ENCODE assay signal across 14 cellular contexts in the genomic region with DNA sequence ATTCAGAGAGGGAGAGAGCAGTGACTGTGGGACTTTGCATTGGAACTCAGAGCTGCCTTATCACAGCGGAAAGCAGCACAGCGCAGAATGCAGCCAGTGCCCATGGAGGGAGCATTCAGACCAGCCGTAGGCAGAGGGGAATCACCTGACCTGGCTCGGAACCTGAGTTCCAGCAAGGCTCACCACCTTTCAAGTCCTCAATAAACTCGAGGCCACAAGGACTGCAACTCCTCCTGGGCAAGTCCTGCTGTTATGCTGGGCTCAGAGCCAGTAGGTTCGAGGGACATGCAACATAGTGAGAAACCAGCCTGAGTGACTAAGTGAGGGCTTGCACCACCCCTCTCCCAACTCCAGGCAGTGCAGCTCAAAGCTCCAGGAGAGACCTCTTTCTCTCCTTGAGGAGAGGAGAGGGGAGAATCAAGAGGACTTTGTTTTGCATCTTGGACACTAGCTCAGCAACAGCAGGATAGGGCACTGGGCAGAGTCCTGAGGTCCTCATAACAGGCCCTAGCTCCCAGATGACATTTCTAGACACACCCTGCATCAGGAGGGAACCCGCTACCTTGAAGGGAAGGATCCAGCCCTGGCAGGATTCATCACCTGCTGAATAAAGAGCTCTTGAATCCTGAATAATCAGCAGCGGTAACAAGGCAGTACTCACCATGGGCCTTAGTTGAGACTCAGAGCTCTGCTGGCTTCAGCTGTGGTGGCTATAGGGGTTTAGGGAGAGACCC.
DNase-seq lines count a peak whose midpoint lies in the region; ATAC-seq and TF ChIP-seq lines count a peak whose summit lies in the region.
"Had no signal": no experiment of that assay in that cellular context is flagged by ENCODE, and none has a peak within 500 bp of the region (broad histone marks: within the 10 kb centered on the region; RNA-seq: fewer than 3 reads in every experiment).

No MANE protein-coding gene starts in this region.

- H3K79me2 ChIP-seq in GM23248 (ENCODE audit: insufficient read depth): no peaks in the 10 kb centered on the region
- H3K79me2 ChIP-seq in mammary epithelial cell (ENCODE audit: insufficient read depth, low read length): no peaks in the 10 kb centered on the region
- no peaks in the 10 kb centered on the region for H3K79me2 ChIP-seq in smooth muscle cell (ENCODE audit: low read depth)

- peaks cover 7% of the 10 kb centered on the region for H3K9me3 ChIP-seq in GM23248 (ENCODE audit: low read depth)
- peaks cover 6% of the 10 kb centered on the region for H3K9me3 ChIP-seq in mammary epithelial cell (replicated peaks; ENCODE audit: insufficient read depth, low read length)
- no peaks in the 10 kb centered on the region for H3K9me3 ChIP-seq in smooth muscle cell (replicated peaks; ENCODE audit: low read depth)
- H3K9me3 ChIP-seq: SJCRH30 had no signal

- 52 to 60% methylated on average over 8 of the region's 8 CpGs for WGBS in GM23248 (ENCODE audit: low coverage in 1 of 2, low lambda C conversion rate in 2 of 2, missing lambda C conversion rate in 2 of 2), 2 experiments
- WGBS in mammary epithelial cell (ENCODE audit: low coverage, missing lambda C conversion rate): 66% methylated on average over 8 of the region's 8 CpGs
- 71% methylated on average over 8 of the region's 8 CpGs for WGBS in smooth muscle cell (ENCODE audit: low lambda C conversion rate)

- ATAC-seq in GM21737 (IDR thresholded peaks at IDR 0.05; ENCODE audit: unreplicated experiment): no peak
- ATAC-seq in HG03342 (IDR thresholded peaks at IDR 0.05; ENCODE audit: unreplicated experiment): no peak

- H3K4me1 ChIP-seq in GM23248 (ENCODE audit: insufficient read depth): peaks cover 10% of the 10 kb centered on the region
- H3K4me1 ChIP-seq in mammary epithelial cell (ENCODE audit: insufficient read depth, low read length): peaks cover 6% of the 10 kb centered on the region
- H3K4me1 ChIP-seq in smooth muscle cell (ENCODE audit: low read depth): peaks cover 4% of the 10 kb centered on the region
- H3K4me1 ChIP-seq: SJCRH30 had no signal

- CTCF ChIA-PET in mammary epithelial cell (lab: Charles Lee; ENCODE audit: low non-redundant PET): no interaction called here

- intact Hi-C loops in mammary epithelial cell (cut with micrococcal nuclease): no loop called here

- TF ChIP-seq CTCF in mammary epithelial cell (conservative IDR thresholded peaks at IDR 0.05 in 1 of 2, IDR thresholded peaks at IDR 0.05 in 1 of 2; ENCODE audit: extremely low read depth in 1 of 2, insufficient read depth in 1 of 2, low read depth in 1 of 2, low read length in 2 of 2) (peak in 1 of 2 donors; percentile 5), smooth muscle cell (IDR thresholded peaks at IDR 0.05; ENCODE audit: borderline replicate concordance, insufficient read depth, poor library complexity, severe bottlenecking) (no peak)

- H3K9ac ChIP-seq in GM23248 (no peak overlapping the region), mammary epithelial cell (ENCODE audit: insufficient read depth, low read length) (no peak overlapping the region), smooth muscle cell (ENCODE audit: low read depth) (no peak overlapping the region)

- H3K27me3 ChIP-seq in GM23248 (replicated peaks; ENCODE audit: insufficient read depth) (peaks cover 56% of the 10 kb centered on the region), mammary epithelial cell (ENCODE audit: insufficient read depth, low read length) (peaks cover 2% of the 10 kb centered on the region), smooth muscle cell (ENCODE audit: low read depth) (no peaks in the 10 kb centered on the region)
- H3K27me3 ChIP-seq: SJCRH30 had no signal

- DNase-seq in AG08396 (ENCODE audit: low spot score): peak; percentile 43
- peak; percentile 67 for DNase-seq in GM23248
- DNase-seq in mammary epithelial cell: peak; percentile 69
- DNase-seq in islet precursor cell: peak; percentile 47
- no peak for DNase-seq in smooth muscle cell (lab: John Stamatoyannopoulos, UW; ENCODE audit: unreplicated experiment)
- no peak for DNase-seq in SIG-M5 treated with dmso at 0.1 percent for 504 hours (lab: John Stamatoyannopoulos, UW; ENCODE audit: unreplicated experiment)
- DNase-seq: activated T-cell treated with anti-CD3 and anti-CD28 coated beads, Interleukin-2, amount 50 U/mL, for 48 hours; central memory CD4-positive, alpha-beta T cell; glutamatergic neuron; NCI-H1092; NCI-H748 treated with DMSO at 0.1 percent for 48 hours; SJCRH30 had no signal

- H2AFZ ChIP-seq in GM23248 (no peak overlapping the region), mammary epithelial cell (ENCODE audit: low read depth, low read length) (no peak overlapping the region), smooth muscle cell (ENCODE audit: low read depth) (no peak overlapping the region)

- BruUV-seq in mammary epithelial cell (replicated peaks; lab: Mats Ljungman, UMichigan): no TSS peak

- in situ Hi-C loops in GM23248 (cut with MboI): no loop called here
- in situ Hi-C loops in mammary epithelial cell (cut with MboI; ENCODE audit: low sequenced_read_pairs in 2 of 2): no loop called here

- no peaks in the 10 kb centered on the region for H3K9me2 ChIP-seq in GM23248 (ENCODE audit: insufficient read depth)

- H3F3A ChIP-seq in GM23248 (ENCODE audit: insufficient read depth): no peaks in the 10 kb centered on the region
- no peaks in the 10 kb centered on the region for H3F3A ChIP-seq in smooth muscle cell (ENCODE audit: low read depth)

- H3K36me3 ChIP-seq in GM23248 (ENCODE audit: low read depth) (no peaks in the 10 kb centered on the region), mammary epithelial cell (ENCODE audit: insufficient read depth, low read length) (no peaks in the 10 kb centered on the region), smooth muscle cell (ENCODE audit: low read depth) (no peaks in the 10 kb centered on the region)

- dilution Hi-C loops in mammary epithelial cell (cut with HindIII; ENCODE audit: low sequenced_read_pairs): no loop called here

- H3K27ac ChIP-seq in GM23248 (no peak overlapping the region), mammary epithelial cell (ENCODE audit: insufficient read depth, low read depth, low read length) (no peak overlapping the region), smooth muscle cell (ENCODE audit: low read depth) (no peak overlapping the region)
- H3K27ac ChIP-seq: SJCRH30 had no signal

- H4K20me1 ChIP-seq in GM23248 (ENCODE audit: insufficient read depth): no peaks in the 10 kb centered on the region
- no peaks in the 10 kb centered on the region for H4K20me1 ChIP-seq in mammary epithelial cell (ENCODE audit: insufficient read depth, low read length)
- H4K20me1 ChIP-seq in smooth muscle cell (ENCODE audit: low read depth): no peaks in the 10 kb centered on the region

- no peak overlapping the region for H3K4me3 ChIP-seq in GM23248
- H3K4me3 ChIP-seq in mammary epithelial cell (replicated peaks in 1 of 3; ENCODE audit: insufficient read depth in 1 of 3, low read depth in 2 of 3, low read length in 3 of 3): no peak overlapping the region
- H3K4me3 ChIP-seq in smooth muscle cell: no peak overlapping the region
- H3K4me3 ChIP-seq: SJCRH30 had no signal

- H3K4me2 ChIP-seq in GM23248 (ENCODE audit: unreplicated experiment) (no peak overlapping the region), mammary epithelial cell (ENCODE audit: insufficient read depth, low read depth, low read length) (no peak overlapping the region), smooth muscle cell (no peak overlapping the region)

Comparison
In these comparisons a context has a peak if more than half of its experiments do, and no peak if none do; other contexts are left out.
1. DNase-seq: peak in AG08396 (single experiment), GM23248 (single experiment), mammary epithelial cell (single experiment) and islet precursor cell (single experiment); none in smooth muscle cell (single experiment) and SIG-M5 treated with dmso at 0.1 percent for 504 hours (single experiment).